Comparison of ENCODE assay signal across 35 cellular contexts in the genomic region with DNA sequence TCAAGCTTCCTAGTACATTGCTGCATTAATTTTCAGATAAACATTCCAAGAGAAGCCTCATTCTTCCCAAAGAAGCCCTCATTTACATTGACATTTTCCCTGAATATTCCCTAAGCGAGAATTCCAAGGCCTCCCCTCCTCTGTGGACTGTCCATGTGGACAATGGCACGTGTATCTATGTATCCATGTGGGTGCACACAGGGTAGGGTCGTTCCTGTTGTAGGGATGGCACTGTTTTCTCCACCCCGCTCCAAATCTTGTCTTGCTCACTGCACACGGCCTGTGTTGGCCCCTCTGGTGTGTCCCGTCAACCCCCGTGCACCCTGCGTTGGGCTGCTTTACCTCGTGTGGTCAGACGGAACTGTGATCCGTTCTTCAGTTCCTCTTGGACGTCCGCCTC.
"Had no signal": no experiment of that assay in that cellular context is flagged by ENCODE, and none has a peak within 500 bp of the region (broad histone marks: within the 10 kb centered on the region; RNA-seq: fewer than 3 reads in every experiment).

No MANE protein-coding gene starts in this region.

- H3K9ac ChIP-seq: KMS-11 had no signal

- DNase-seq: Karpas-422, Kasumi-1, KG1, MG63, MM.1S, MV-4-11, NCI-H1048, NCI-H1092, NCI-H1092 treated with DMSO at 0.1 percent for 48 hours, NCI-H1105, NCI-H1105 treated with DMSO at 0.1 percent for 48 hours, NCI-H1417, NCI-H1417 treated with DMSO at 0.1 percent for 48 hours, NCI-H1436, NCI-H1436 treated with DMSO at 0.1 percent for 48 hours, NCI-H146, NCI-H1694, NCI-H1694 treated with DMSO at 0.1 percent for 48 hours, NCI-H187, NCI-H187 treated with DMSO at 0.1 percent for 48 hours, NCI-H1930, NCI-H2029, NCI-H2029 treated with DMSO at 0.1 percent for 48 hours, NCI-H2081, NCI-H2081 treated with DMSO at 0.1 percent for 48 hours, NCI-H2107, NCI-H2171, NCI-H2171 treated with DMSO at 0.1 percent for 48 hours, NCI-H2227 treated with DMSO at 0.1 percent for 48 hours, NCI-H226, NCI-H345, NCI-H446, NCI-H446 treated with DMSO at 0.1 percent for 48 hours, NCI-H510A had no signal

- H3K36me3 ChIP-seq: MG63 had no signal

- H3K27ac ChIP-seq: KMS-11 had no signal

- H3K4me2 ChIP-seq: KMS-11 had no signal

- H3K4me3 ChIP-seq: MG63 had no signal
